9 cellular contexts compared by ENCODE assay signal in genomic region chr11:65833297-65834030, GRCh38. TPM values are rescaled to one million over a fixed set of nuclear protein-coding genes. Genes with fewer than 3 reads are reported as not detected.
DNase-seq lines count a peak whose midpoint lies in the region; ATAC-seq and TF ChIP-seq lines count a peak whose summit lies in the region.
"Had no signal": no experiment of that assay in that cellular context is flagged by ENCODE, and none has a peak within 500 bp of the region (broad histone marks: within the 10 kb centered on the region; RNA-seq: fewer than 3 reads in every experiment).

Gene SNX32, plus strand, starts transcription at chr11:65833963. Its CDS starts 103 bp downstream, at chr11:65834066.

- DNase-seq in BJ (ENCODE audit: low read depth) (peak; percentile 27), HPDE6-E6E7 (ENCODE audit: extremely low spot score) (peak; percentile 86), NOMO-1 (lab: John Stamatoyannopoulos, UW; ENCODE audit: unreplicated experiment in 2 of 2) (peak; percentile 92 to 93), fibroblast of gingiva (ENCODE audit: low read depth) (peak; percentile 89), myocyte (ENCODE audit: low read depth) (peak; percentile 89)
- peak; percentile 97 for DNase-seq in activated T-cell treated with anti-CD3 and anti-CD28 coated beads, Interleukin-2, amount 50 U/mL, for 24 hours
- peak; percentile 88 to 89 for DNase-seq in stimulated activated CD8-positive, alpha-beta memory T cell treated with anti-CD3 and anti-CD28 coated beads, Interleukin-7, amount 100 ng/mL, for 1 hour (ENCODE audit: low read depth in 2 of 2)

- CTCF ChIA-PET in BJ (lab: Yijun Ruan, JAX): interaction anchor here (1.0 to 3.5 kb wide), 7 partner anchors 10 to 124 kb away, joined by 3 to 24 read pairs (median 5); partner anchors contain the start of genes KAT5 and MUS81

- peak within 1 kb of the TSS; percentile 60 for H3K4me3 ChIP-seq in BJ (ENCODE audit: low read depth, low read length)

- H3K9me3 Mint-ChIP-seq in activated T-cell treated with anti-CD3 and anti-CD28 coated beads, Interleukin-2, amount 50 U/mL, for 24 hours: no peaks in the 10 kb centered on the region

- H3K4me1 Mint-ChIP-seq in activated T-cell treated with anti-CD3 and anti-CD28 coated beads, Interleukin-2, amount 50 U/mL, for 24 hours (ENCODE audit: low read depth): peaks cover 25% of the 10 kb centered on the region

- H3K4me3 Mint-ChIP-seq in activated T-cell treated with anti-CD3 and anti-CD28 coated beads, Interleukin-2, amount 50 U/mL, for 24 hours: no peak within 1 kb of the TSS

- H3K27me3 ChIP-seq in BJ (ENCODE audit: control insufficient read depth, insufficient read depth, low read length): peaks cover 16% of the 10 kb centered on the region

- TF ChIP-seq CTCF in BJ (IDR thresholded peaks at IDR 0.05; ENCODE audit: insufficient read depth, low read depth, low read length): no peak

- ATAC-seq in GM19351 (IDR thresholded peaks at IDR 0.05; ENCODE audit: unreplicated experiment): peak; percentile 93
- ATAC-seq: HCT116 had no signal

- no peak within 1 kb of the TSS for H3K27ac Mint-ChIP-seq in activated T-cell treated with anti-CD3 and anti-CD28 coated beads, Interleukin-2, amount 50 U/mL, for 24 hours

- no peaks in the 10 kb centered on the region for H3K36me3 ChIP-seq in BJ (ENCODE audit: control insufficient read depth, insufficient read depth, low read length)

- H3K36me3 Mint-ChIP-seq in activated T-cell treated with anti-CD3 and anti-CD28 coated beads, Interleukin-2, amount 50 U/mL, for 24 hours (ENCODE audit: low read depth): no peaks in the 10 kb centered on the region

- POLR2A ChIA-PET in BJ (lab: Charles Lee): interaction anchor here (0.5 kb wide), 1 partner anchor 169 kb away, joined by 4 read pairs; the partner anchor contains the start of genes BANF1 and EIF1AD

- H3K27me3 Mint-ChIP-seq in activated T-cell treated with anti-CD3 and anti-CD28 coated beads, Interleukin-2, amount 50 U/mL, for 24 hours: no peaks in the 10 kb centered on the region

RNA-seq across cellular contexts. Expression of gene SNX32, which starts in this region (rescaled TPM):
- polyA plus RNA-seq in BJ (2011; rRNA removed): 0.13 and 0.22 TPM in 2 replicates
- 0.19 and 0.36 TPM in 2 replicates for polyA minus RNA-seq in BJ (2011; rRNA and poly(A)+ RNA removed)
- total RNA-seq in myocyte: 0.36 and 0.40 TPM in 2 replicates
- 1.1 TPM for polyA plus RNA-seq in myocyte (2012)

Comparison
In these comparisons a context has a peak if more than half of its experiments do, and no peak if none do; other contexts are left out.
1. Peak in every context shown above with its lines: DNase-seq, ATAC-seq and H3K4me3 ChIP-seq.
2. Peak in DNase-seq and H3K4me3 ChIP-seq in BJ; RNA of the gene not detected or under 1 TPM.
3. DNase-seq: peak in every context shown above with its lines; median percentile 97 in activated T-cell treated with anti-CD3 and anti-CD28 coated beads, Interleukin-2, amount 50 U/mL, for 24 hours; 92 in NOMO-1; 89 in fibroblast of gingiva; 89 in myocyte; 88 in stimulated activated CD8-positive, alpha-beta memory T cell treated with anti-CD3 and anti-CD28 coated beads, Interleukin-7, amount 100 ng/mL, for 1 hour; 86 in HPDE6-E6E7; 27 in BJ.